In the genomic region with DNA sequence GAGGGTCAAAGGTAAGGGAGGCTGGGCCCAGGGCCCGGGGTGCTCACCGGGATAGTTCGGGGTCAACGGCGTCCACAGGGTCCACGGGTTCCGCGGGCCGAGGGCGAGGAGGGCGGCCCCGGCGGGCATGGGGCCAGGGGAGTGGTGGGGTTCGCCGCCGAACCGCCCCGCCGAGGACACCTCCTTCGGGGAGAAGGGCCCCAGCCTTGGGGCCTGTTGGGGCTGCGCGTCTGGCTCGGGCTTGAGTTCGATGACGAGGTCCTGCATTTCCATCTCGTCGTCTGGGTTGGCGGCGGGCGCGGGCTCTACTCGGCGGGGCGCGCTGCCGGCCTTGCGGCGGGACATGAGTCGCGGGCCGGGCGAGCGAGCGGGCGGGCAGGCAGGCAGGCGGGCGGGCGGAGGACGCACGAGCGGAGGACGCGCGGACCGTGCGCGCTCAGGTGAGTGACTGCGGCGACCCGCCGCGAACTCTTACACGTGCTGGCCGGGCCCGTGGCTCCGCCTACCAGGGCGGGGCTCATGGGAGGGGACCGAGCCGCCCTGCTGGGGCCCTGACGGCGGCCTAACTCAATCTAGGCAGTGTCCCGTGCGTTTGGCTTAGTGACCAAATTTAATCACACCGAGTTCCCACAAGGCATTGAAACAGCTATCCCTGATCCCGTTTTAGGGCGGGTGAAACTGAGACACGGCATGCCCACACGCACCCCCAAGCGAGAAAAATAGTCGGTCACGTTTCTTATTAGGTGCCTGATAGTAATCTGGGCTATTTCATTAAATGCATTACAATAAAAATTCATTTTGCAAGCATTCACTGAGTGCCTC, we compare ENCODE assay signal across 1 cellular context.
TF ChIP-seq lines count a peak whose summit lies in the region.

A gene (minus strand): TSS at position 450 of the 822 bp plus-strand sequence. CDS start 105 bp downstream, at position 345.

TF ChIP-seq in GM12878, 131 proteins besides CTCF, POLR2A, EP300 and RAD21 (continued from another document and continues in another):
- TF ChIP-seq, protein P1, sequence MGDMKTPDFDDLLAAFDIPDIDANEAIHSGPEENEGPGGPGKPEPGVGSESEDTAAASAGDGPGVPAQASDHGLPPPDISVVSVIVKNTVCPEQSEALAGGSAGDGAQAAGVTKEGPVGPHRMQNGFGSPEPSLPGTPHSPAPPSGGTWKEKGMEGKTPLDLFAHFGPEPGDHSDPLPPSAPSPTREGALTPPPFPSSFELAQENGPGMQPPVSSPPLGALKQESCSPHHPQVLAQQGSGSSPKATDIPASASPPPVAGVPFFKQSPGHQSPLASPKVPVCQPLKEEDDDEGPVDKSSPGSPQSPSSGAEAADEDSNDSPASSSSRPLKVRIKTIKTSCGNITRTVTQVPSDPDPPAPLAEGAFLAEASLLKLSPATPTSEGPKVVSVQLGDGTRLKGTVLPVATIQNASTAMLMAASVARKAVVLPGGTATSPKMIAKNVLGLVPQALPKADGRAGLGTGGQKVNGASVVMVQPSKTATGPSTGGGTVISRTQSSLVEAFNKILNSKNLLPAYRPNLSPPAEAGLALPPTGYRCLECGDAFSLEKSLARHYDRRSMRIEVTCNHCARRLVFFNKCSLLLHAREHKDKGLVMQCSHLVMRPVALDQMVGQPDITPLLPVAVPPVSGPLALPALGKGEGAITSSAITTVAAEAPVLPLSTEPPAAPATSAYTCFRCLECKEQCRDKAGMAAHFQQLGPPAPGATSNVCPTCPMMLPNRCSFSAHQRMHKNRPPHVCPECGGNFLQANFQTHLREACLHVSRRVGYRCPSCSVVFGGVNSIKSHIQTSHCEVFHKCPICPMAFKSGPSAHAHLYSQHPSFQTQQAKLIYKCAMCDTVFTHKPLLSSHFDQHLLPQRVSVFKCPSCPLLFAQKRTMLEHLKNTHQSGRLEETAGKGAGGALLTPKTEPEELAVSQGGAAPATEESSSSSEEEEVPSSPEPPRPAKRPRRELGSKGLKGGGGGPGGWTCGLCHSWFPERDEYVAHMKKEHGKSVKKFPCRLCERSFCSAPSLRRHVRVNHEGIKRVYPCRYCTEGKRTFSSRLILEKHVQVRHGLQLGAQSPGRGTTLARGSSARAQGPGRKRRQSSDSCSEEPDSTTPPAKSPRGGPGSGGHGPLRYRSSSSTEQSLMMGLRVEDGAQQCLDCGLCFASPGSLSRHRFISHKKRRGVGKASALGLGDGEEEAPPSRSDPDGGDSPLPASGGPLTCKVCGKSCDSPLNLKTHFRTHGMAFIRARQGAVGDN (IDR thresholded peaks at IDR 0.05), result peak; percentile 87
- TF ChIP-seq MEF2B (IDR thresholded peaks at IDR 0.05; ENCODE audit: partially characterized antibody, poor library complexity, severe bottlenecking) (no peak), DPF2 (IDR thresholded peaks at IDR 0.05) (0 out of 2 replicates have a peak, but pooled peaks have one; percentile 44), TCF3 (IDR thresholded peaks at IDR 0.05; ENCODE audit: borderline replicate concordance, insufficient read depth, low read depth, low read length) (no peak), PML (IDR thresholded peaks at IDR 0.05; ENCODE audit: low read length) (no peak), SREBF2 (IDR thresholded peaks at IDR 0.05; ENCODE audit: low read length) (no peak), POU2F2 (IDR thresholded peaks at IDR 0.05; ENCODE audit: borderline replicate concordance, low read depth, low read length) (no peak), NBN (IDR thresholded peaks at IDR 0.05) (no peak; the same call in 1 of the 2 replicates), FOXM1 (IDR thresholded peaks at IDR 0.05; ENCODE audit: low read depth, low read length) (no peak), SP1 (IDR thresholded peaks at IDR 0.05; ENCODE audit: low read depth, low read length) (peak; percentile 28), MTA3 (IDR thresholded peaks at IDR 0.05; ENCODE audit: borderline replicate concordance, low read length) (no peak), EZH2 (IDR thresholded peaks at IDR 0.05; ENCODE audit: borderline replicate concordance, control insufficient read depth, low read depth, low read length) (no peak), BRCA1 (IDR thresholded peaks at IDR 0.05; ENCODE audit: low read depth, low read length) (no peak), SUZ12 (IDR thresholded peaks at IDR 0.05; ENCODE audit: unreplicated experiment) (no peak), SRF (IDR thresholded peaks at IDR 0.05; ENCODE audit: low read depth in 2 of 2, low read length in 2 of 2) (no peak), HCFC1 (IDR thresholded peaks at IDR 0.05; ENCODE audit: low read length) (no peak), ZNF622 (IDR thresholded peaks at IDR 0.05) (no peak), SREBF1 (IDR thresholded peaks at IDR 0.05; ENCODE audit: low read length) (no peak), RELA (IDR thresholded peaks at IDR 0.05; ENCODE audit: borderline replicate concordance, partially characterized antibody) (no peak), BCL11A (IDR thresholded peaks at IDR 0.05; ENCODE audit: low read depth, low read length) (no peak), IKZF1 (conservative IDR thresholded peaks at IDR 0.05) (peak; percentile 62), PAX8 (IDR thresholded peaks at IDR 0.05) (no peak), SMAD1 (IDR thresholded peaks at IDR 0.05; ENCODE audit: low read depth, partially characterized antibody) (no peak), RUNX3 (IDR thresholded peaks at IDR 0.05; ENCODE audit: low read length) (0 out of 2 replicates have a peak, but pooled peaks have one; percentile 9), ZNF24 (IDR thresholded peaks at IDR 0.05) (0 out of 2 replicates have a peak, but pooled peaks have one; percentile 36)
- TF ChIP-seq, protein P2, sequence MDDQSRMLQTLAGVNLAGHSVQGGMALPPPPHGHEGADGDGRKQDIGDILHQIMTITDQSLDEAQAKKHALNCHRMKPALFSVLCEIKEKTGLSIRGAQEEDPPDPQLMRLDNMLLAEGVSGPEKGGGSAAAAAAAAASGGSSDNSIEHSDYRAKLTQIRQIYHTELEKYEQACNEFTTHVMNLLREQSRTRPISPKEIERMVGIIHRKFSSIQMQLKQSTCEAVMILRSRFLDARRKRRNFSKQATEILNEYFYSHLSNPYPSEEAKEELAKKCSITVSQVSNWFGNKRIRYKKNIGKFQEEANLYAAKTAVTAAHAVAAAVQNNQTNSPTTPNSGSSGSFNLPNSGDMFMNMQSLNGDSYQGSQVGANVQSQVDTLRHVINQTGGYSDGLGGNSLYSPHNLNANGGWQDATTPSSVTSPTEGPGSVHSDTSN (IDR thresholded peaks at IDR 0.05; ENCODE audit: insufficient replicate concordance, low read depth, low read length), result peak; percentile 67
- TF ChIP-seq, protein P3, sequence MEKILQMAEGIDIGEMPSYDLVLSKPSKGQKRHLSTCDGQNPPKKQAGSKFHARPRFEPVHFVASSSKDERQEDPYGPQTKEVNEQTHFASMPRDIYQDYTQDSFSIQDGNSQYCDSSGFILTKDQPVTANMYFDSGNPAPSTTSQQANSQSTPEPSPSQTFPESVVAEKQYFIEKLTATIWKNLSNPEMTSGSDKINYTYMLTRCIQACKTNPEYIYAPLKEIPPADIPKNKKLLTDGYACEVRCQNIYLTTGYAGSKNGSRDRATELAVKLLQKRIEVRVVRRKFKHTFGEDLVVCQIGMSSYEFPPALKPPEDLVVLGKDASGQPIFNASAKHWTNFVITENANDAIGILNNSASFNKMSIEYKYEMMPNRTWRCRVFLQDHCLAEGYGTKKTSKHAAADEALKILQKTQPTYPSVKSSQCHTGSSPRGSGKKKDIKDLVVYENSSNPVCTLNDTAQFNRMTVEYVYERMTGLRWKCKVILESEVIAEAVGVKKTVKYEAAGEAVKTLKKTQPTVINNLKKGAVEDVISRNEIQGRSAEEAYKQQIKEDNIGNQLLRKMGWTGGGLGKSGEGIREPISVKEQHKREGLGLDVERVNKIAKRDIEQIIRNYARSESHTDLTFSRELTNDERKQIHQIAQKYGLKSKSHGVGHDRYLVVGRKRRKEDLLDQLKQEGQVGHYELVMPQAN (conservative IDR thresholded peaks at IDR 0.05), result peak; percentile 91
- TF ChIP-seq, protein P4, sequence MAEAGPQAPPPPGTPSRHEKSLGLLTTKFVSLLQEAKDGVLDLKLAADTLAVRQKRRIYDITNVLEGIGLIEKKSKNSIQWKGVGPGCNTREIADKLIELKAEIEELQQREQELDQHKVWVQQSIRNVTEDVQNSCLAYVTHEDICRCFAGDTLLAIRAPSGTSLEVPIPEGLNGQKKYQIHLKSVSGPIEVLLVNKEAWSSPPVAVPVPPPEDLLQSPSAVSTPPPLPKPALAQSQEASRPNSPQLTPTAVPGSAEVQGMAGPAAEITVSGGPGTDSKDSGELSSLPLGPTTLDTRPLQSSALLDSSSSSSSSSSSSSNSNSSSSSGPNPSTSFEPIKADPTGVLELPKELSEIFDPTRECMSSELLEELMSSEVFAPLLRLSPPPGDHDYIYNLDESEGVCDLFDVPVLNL (IDR thresholded peaks at IDR 0.05; ENCODE audit: low read depth, low read length), result no peak
- TF ChIP-seq, protein P5, sequence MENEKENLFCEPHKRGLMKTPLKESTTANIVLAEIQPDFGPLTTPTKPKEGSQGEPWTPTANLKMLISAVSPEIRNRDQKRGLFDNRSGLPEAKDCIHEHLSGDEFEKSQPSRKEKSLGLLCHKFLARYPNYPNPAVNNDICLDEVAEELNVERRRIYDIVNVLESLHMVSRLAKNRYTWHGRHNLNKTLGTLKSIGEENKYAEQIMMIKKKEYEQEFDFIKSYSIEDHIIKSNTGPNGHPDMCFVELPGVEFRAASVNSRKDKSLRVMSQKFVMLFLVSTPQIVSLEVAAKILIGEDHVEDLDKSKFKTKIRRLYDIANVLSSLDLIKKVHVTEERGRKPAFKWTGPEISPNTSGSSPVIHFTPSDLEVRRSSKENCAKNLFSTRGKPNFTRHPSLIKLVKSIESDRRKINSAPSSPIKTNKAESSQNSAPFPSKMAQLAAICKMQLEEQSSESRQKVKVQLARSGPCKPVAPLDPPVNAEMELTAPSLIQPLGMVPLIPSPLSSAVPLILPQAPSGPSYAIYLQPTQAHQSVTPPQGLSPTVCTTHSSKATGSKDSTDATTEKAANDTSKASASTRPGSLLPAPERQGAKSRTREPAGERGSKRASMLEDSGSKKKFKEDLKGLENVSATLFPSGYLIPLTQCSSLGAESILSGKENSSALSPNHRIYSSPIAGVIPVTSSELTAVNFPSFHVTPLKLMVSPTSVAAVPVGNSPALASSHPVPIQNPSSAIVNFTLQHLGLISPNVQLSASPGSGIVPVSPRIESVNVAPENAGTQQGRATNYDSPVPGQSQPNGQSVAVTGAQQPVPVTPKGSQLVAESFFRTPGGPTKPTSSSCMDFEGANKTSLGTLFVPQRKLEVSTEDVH (IDR thresholded peaks at IDR 0.05; ENCODE audit: low read depth, partially characterized antibody), result no peak
- TF ChIP-seq, protein P6, sequence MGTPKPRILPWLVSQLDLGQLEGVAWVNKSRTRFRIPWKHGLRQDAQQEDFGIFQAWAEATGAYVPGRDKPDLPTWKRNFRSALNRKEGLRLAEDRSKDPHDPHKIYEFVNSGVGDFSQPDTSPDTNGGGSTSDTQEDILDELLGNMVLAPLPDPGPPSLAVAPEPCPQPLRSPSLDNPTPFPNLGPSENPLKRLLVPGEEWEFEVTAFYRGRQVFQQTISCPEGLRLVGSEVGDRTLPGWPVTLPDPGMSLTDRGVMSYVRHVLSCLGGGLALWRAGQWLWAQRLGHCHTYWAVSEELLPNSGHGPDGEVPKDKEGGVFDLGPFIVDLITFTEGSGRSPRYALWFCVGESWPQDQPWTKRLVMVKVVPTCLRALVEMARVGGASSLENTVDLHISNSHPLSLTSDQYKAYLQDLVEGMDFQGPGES (IDR thresholded peaks at IDR 0.05), result no peak
- TF ChIP-seq, protein P7, sequence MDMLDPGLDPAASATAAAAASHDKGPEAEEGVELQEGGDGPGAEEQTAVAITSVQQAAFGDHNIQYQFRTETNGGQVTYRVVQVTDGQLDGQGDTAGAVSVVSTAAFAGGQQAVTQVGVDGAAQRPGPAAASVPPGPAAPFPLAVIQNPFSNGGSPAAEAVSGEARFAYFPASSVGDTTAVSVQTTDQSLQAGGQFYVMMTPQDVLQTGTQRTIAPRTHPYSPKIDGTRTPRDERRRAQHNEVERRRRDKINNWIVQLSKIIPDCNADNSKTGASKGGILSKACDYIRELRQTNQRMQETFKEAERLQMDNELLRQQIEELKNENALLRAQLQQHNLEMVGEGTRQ (IDR thresholded peaks at IDR 0.05; ENCODE audit: borderline replicate concordance, low read depth, low read length), result no peak; the same call in 1 of the 2 replicates
- TF ChIP-seq, protein P8, sequence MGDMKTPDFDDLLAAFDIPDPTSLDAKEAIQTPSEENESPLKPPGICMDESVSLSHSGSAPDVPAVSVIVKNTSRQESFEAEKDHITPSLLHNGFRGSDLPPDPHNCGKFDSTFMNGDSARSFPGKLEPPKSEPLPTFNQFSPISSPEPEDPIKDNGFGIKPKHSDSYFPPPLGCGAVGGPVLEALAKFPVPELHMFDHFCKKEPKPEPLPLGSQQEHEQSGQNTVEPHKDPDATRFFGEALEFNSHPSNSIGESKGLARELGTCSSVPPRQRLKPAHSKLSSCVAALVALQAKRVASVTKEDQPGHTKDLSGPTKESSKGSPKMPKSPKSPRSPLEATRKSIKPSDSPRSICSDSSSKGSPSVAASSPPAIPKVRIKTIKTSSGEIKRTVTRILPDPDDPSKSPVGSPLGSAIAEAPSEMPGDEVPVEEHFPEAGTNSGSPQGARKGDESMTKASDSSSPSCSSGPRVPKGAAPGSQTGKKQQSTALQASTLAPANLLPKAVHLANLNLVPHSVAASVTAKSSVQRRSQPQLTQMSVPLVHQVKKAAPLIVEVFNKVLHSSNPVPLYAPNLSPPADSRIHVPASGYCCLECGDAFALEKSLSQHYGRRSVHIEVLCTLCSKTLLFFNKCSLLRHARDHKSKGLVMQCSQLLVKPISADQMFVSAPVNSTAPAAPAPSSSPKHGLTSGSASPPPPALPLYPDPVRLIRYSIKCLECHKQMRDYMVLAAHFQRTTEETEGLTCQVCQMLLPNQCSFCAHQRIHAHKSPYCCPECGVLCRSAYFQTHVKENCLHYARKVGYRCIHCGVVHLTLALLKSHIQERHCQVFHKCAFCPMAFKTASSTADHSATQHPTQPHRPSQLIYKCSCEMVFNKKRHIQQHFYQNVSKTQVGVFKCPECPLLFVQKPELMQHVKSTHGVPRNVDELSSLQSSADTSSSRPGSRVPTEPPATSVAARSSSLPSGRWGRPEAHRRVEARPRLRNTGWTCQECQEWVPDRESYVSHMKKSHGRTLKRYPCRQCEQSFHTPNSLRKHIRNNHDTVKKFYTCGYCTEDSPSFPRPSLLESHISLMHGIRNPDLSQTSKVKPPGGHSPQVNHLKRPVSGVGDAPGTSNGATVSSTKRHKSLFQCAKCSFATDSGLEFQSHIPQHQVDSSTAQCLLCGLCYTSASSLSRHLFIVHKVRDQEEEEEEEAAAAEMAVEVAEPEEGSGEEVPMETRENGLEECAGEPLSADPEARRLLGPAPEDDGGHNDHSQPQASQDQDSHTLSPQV (IDR thresholded peaks at IDR 0.05), result no peak
